8 cellular contexts compared by ENCODE assay signal in the genomic region with DNA sequence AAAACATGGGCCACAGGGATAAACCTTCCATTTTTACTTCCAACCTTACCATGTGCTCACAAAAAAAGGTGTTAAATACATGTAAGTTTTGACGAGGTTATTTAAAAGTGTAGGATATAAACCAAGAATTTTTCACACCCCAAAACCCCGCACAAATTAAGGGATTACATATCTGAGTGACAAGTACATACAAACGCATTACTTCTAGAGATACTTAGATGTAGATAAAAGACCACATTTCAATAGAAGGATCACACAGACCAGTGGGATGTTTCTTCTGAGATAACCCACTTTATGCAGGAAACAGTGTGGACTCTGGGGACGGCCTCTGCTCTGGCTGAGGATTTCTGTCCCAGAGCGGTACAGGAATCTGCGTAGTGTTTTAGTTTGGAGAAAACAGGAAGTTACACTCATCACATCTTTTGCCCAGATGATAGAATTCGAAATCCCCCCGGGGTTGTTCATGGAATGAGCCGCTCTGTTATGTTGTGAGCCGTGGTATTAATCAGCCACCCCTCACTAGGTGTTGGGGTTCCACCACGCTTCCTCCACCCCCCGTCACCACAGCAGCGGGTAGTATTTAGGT. TPM values are rescaled to one million over a fixed set of nuclear protein-coding genes. Genes with fewer than 3 reads are reported as not detected.
DNase-seq lines count a peak whose midpoint lies in the region; ATAC-seq and TF ChIP-seq lines count a peak whose summit lies in the region.

No MANE protein-coding gene starts in this region.

- H3K36me3 ChIP-seq in neuron (ENCODE audit: insufficient read depth, low read length): no peaks in the 10 kb centered on the region
- H3K36me3 ChIP-seq in upper lobe of left lung: no peaks in the 10 kb centered on the region

- TF ChIP-seq CTCF in upper lobe of left lung (IDR thresholded peaks at IDR 0.05): no peak

- 14 to 18% methylated on average over 13 of the region's 13 CpGs for WGBS in upper lobe of left lung, 2 donors

- H3K27me3 ChIP-seq in neuron (ENCODE audit: insufficient read depth, low read length) (no peaks in the 10 kb centered on the region), upper lobe of left lung (no peaks in the 10 kb centered on the region)

- H3K4me1 ChIP-seq in neuron (ENCODE audit: insufficient read depth, low read length) (peaks cover 21% of the 10 kb centered on the region), upper lobe of left lung (peaks cover 21 to 31% (median 28%) of the 10 kb centered on the region in 4 donors)

- ATAC-seq in upper lobe of left lung (ENCODE audit: low FRiP score in 2 of 2): no peak
- ATAC-seq in HG03342 (IDR thresholded peaks at IDR 0.05; ENCODE audit: unreplicated experiment): no peak
- no peak for ATAC-seq in HG03457 (IDR thresholded peaks at IDR 0.05; ENCODE audit: unreplicated experiment)

- TF ChIP-seq EP300 in upper lobe of left lung (IDR thresholded peaks at IDR 0.05): no peak

- DNase-seq in NCI-H1417 (lab: John Stamatoyannopoulos, UW) (peak in 2 of 3 experiments; percentile 57 to 76), NCI-H1417 treated with DMSO at 0.1 percent for 48 hours (lab: John Stamatoyannopoulos, UW) (no peak), erythroblast (lab: John Stamatoyannopoulos, UW) (peak; percentile 39 to 41), upper lobe of left lung (peak in 1 of 2 donors; percentile 31)
- DNase-seq in activated CD8-positive, alpha-beta memory T cell treated with anti-CD3 and anti-CD28 coated beads for 24 hours: peak; percentile 70

- no peak overlapping the region for H2AFZ ChIP-seq in neuron (ENCODE audit: low read depth, low read length)

- H3K27ac ChIP-seq in upper lobe of left lung: peak overlapping the region; percentile 96 to 99 (median 99)

- H3K4me3 ChIP-seq in neuron (ENCODE audit: low read length): peak overlapping the region; percentile 87
- H3K4me3 ChIP-seq in upper lobe of left lung: peak overlapping the region in 3 of 4 donors; percentile 78 to 89 (median 87)

- H3K9me3 ChIP-seq in neuron (ENCODE audit: low read length) (no peaks in the 10 kb centered on the region), upper lobe of left lung (no peaks in the 10 kb centered on the region)

- TF ChIP-seq POLR2A in erythroblast (IDR thresholded peaks at IDR 0.05; ENCODE audit: low read length) (no peak), upper lobe of left lung (IDR thresholded peaks at IDR 0.05) (peak in 2 of 4 donors; percentile 18 to 33)

RNA-seq across cellular contexts. Expression of a gene that starts 1.4 kb away (rescaled TPM):
- total RNA-seq in upper lobe of left lung: 10 to 100 TPM; 29.0 to 65.0 (median 45.9) TPM
